19 cellular contexts compared by ENCODE assay signal in genomic region chr4:53778122-53778521, GRCh38.
DNase-seq lines count a peak whose midpoint lies in the region; ATAC-seq and TF ChIP-seq lines count a peak whose summit lies in the region.
"Had no signal": no experiment of that assay in that cellular context is flagged by ENCODE, and none has a peak within 500 bp of the region (broad histone marks: within the 10 kb centered on the region; RNA-seq: fewer than 3 reads in every experiment).

No MANE protein-coding gene starts in this region.

- no peaks in the 10 kb centered on the region for H3K79me1 ChIP-seq in IMR-90 (ENCODE audit: low read depth in 1 of 2, low read length in 2 of 2)

- no peaks in the 10 kb centered on the region for H3K9me2 ChIP-seq in SK-N-SH

- H2AFZ ChIP-seq in SK-N-SH (ENCODE audit: low read depth), result 0 out of 2 replicates have a peak overlapping the region, but pooled peaks have one; percentile 6
- H2AFZ ChIP-seq in IMR-90 (replicated peaks; ENCODE audit: low read length, poor library complexity), result no peak overlapping the region

- H3K9me3 Mint-ChIP-seq in nephron (no peaks in the 10 kb centered on the region), progenitor cell of endocrine pancreas (ENCODE audit: low read depth) (no peaks in the 10 kb centered on the region)

- peak overlapping the region in 1 of 3 experiments; percentile 20 for H3K4me3 Mint-ChIP-seq in nephron
- H3K4me3 Mint-ChIP-seq in progenitor cell of endocrine pancreas (ENCODE audit: low read depth), result no peak overlapping the region
- H3K4me3 Mint-ChIP-seq: B cell had no signal

- CTCF ChIA-PET in SK-N-SH (lab: Yijun Ruan, JAX), result interaction anchor here (0.9 kb wide), 1 partner anchor 440 kb away, joined by 3 read pairs; no protein-coding TSS in a partner anchor
- CTCF ChIA-PET in IMR-90 (lab: Yijun Ruan, JAX), result no interaction called here

- H3K4me1 ChIP-seq in SK-N-SH (ENCODE audit: control insufficient read depth in 1 of 2, insufficient read depth in 2 of 2, low read depth in 1 of 2, low read length in 1 of 2), result peaks cover 0 to 3% of the 10 kb centered on the region in 2 experiments; a peak in 3 of 4 replicates
- H3K4me1 ChIP-seq in IMR-90 (ENCODE audit: control insufficient read depth, insufficient read depth, low read length), result peaks cover 29% of the 10 kb centered on the region
- H3K4me1 ChIP-seq in spleen, result no peaks in the 10 kb centered on the region

- peaks cover 23% of the 10 kb centered on the region for H3K4me1 Mint-ChIP-seq in nephron
- H3K4me1 Mint-ChIP-seq in progenitor cell of endocrine pancreas (ENCODE audit: low read depth), result peaks cover 9% of the 10 kb centered on the region
- H3K4me1 Mint-ChIP-seq: B cell had no signal

- H3K27ac ChIP-seq in SK-N-SH (ENCODE audit: low read depth in 2 of 2, low read length in 1 of 2) (0 out of 4 replicates have a peak overlapping the region, but pooled peaks of 1 of the 2 experiments have one; percentile 16), IMR-90 (ENCODE audit: insufficient read depth, low read length) (peak overlapping the region; percentile 96), spleen (no peak overlapping the region)
- H3K27ac ChIP-seq: 22Rv1 had no signal

- H2BK20ac ChIP-seq in IMR-90 (ENCODE audit: low read depth, low read length), result peak overlapping the region; percentile 87

- in situ Hi-C loops in IMR-90 (cut with MboI; ENCODE audit: low sequenced_read_pairs), result no loop called here

- H3K4me2 ChIP-seq in SK-N-SH (0 out of 2 replicates have a peak overlapping the region, but pooled peaks have one; percentile 9), IMR-90 (ENCODE audit: low read depth, low read length) (peak overlapping the region; percentile 59)

- no peak for TF ChIP-seq RAD21 in SK-N-SH (IDR thresholded peaks at IDR 0.05; ENCODE audit: low read length)
- no peak for TF ChIP-seq RAD21 in IMR-90 (IDR thresholded peaks at IDR 0.05; ENCODE audit: low read length)

- TF ChIP-seq CTCF in SK-N-SH (IDR thresholded peaks at IDR 0.05) (no peak), IMR-90 (conservative IDR thresholded peaks at IDR 0.05; ENCODE audit: low read depth, low read length) (no peak), nephron (IDR thresholded peaks at IDR 0.05; ENCODE audit: unreplicated experiment in 3 of 3) (no peak), spleen (IDR thresholded peaks at IDR 0.05 in 8 of 11, conservative IDR thresholded peaks at IDR 0.05 in 3 of 11) (no peak), progenitor cell of endocrine pancreas (IDR thresholded peaks at IDR 0.05; ENCODE audit: unreplicated experiment) (no peak)

- H3F3A ChIP-seq in SK-N-SH (replicated peaks; ENCODE audit: insufficient read depth), result peaks cover 7% of the 10 kb centered on the region

- H2AK5ac ChIP-seq in IMR-90 (ENCODE audit: low read depth, low read length), result peak overlapping the region; percentile 77

- DNase-seq in SK-N-SH (no peak), IMR-90 (no peak), left ventricle myocardium superior (no peak), spleen (no peak), progenitor cell of endocrine pancreas (ENCODE audit: low spot score, unreplicated experiment) (no peak)
- DNase-seq in activated CD4-positive, alpha-beta T cell treated with anti-CD3 and anti-CD28 coated beads, Interleukin-2, amount 50 U/mL, for 4 hours, result no peak
- DNase-seq: DMS 273 treated with DMSO at 0.1 percent for 48 hours, DND-41, H7, KBM-7, MV-4-11, NCI-H187 treated with DMSO at 0.1 percent for 48 hours, NCI-H226, NCI-H524, NCI-H82 had no signal

- H3K27me3 ChIP-seq in SK-N-SH (ENCODE audit: insufficient read depth) (no peaks in the 10 kb centered on the region), IMR-90 (ENCODE audit: control insufficient read depth, insufficient read depth, low read length) (no peaks in the 10 kb centered on the region), spleen (replicated peaks in 1 of 7) (no peaks in the 10 kb centered on the region)

- H3K14ac ChIP-seq in IMR-90 (replicated peaks; ENCODE audit: low read depth, low read length), result peak overlapping the region; percentile 88

- H3K56ac ChIP-seq in IMR-90 (ENCODE audit: extremely low read depth, insufficient read depth, low read length), result peak overlapping the region; percentile 24; the same call in 1 of the 2 replicates

- intact Hi-C loops in IMR-90 (cut with micrococcal nuclease), result loop anchor here (2.0 kb wide), 1 partner anchor 13 kb away; no protein-coding TSS in a partner anchor
- intact Hi-C loops in left ventricle myocardium superior (cut with micrococcal nuclease), result no loop called here
- intact Hi-C loops in spleen (cut with DNase I; ENCODE audit: low total_unique reads), result no loop called here

- POLR2A ChIA-PET in SK-N-SH (lab: Yijun Ruan, JAX), result no interaction called here
- POLR2A ChIA-PET in IMR-90 (lab: Charles Lee; ENCODE audit: unreplicated experiment), result interaction anchor here (0.6 kb wide), 1 partner anchor 453 kb away, joined by 3 read pairs; no protein-coding TSS in a partner anchor

- H3K4ac ChIP-seq in IMR-90 (ENCODE audit: low read depth, low read length), result peak overlapping the region; percentile 69

- H2BK120ac ChIP-seq in IMR-90 (ENCODE audit: low read depth, low read length), result peak overlapping the region; percentile 91

- no peaks in the 10 kb centered on the region for H3K9me3 ChIP-seq in SK-N-SH
- no peaks in the 10 kb centered on the region for H3K9me3 ChIP-seq in IMR-90 (ENCODE audit: control insufficient read depth, insufficient read depth, low read length)
- no peaks in the 10 kb centered on the region for H3K9me3 ChIP-seq in spleen

- H3K9me1 ChIP-seq in IMR-90 (ENCODE audit: insufficient read depth, low read length), result peaks cover 18% of the 10 kb centered on the region

- no peak for ATAC-seq in SK-N-SH treated with all-trans-retinoic acid at 6 μM for 48 hours
- no peak for ATAC-seq in IMR-90 (ENCODE audit: low read depth)
- ATAC-seq in left ventricle myocardium superior, result peak; percentile 66

- peak overlapping the region; percentile 99 for H4K5ac ChIP-seq in IMR-90 (ENCODE audit: low read depth, low read length)

- no peaks in the 10 kb centered on the region for H3K36me3 Mint-ChIP-seq in nephron (ENCODE audit: low read depth)
- H3K36me3 Mint-ChIP-seq in progenitor cell of endocrine pancreas (ENCODE audit: insufficient read depth), result no peaks in the 10 kb centered on the region

- peak overlapping the region; percentile 67; the same call in 1 of the 2 replicates for H3K23ac ChIP-seq in IMR-90 (ENCODE audit: low read depth, low read length)

- dilution Hi-C loops in IMR-90 (cut with HindIII; ENCODE audit: low sequenced_read_pairs, unreplicated experiment), result no loop called here

- TF ChIP-seq EP300 in SK-N-SH (IDR thresholded peaks at IDR 0.05; ENCODE audit: borderline replicate concordance in 1 of 2, low read depth in 1 of 2, low read length in 1 of 2), result no peak

- peak overlapping the region; percentile 46 to 73; a peak in 3 of 4 replicates for H4K8ac ChIP-seq in IMR-90 (ENCODE audit: low read depth in 2 of 2, low read length in 2 of 2)

- H3K27ac Mint-ChIP-seq in nephron (peak overlapping the region; percentile 70 to 90 (median 78)), progenitor cell of endocrine pancreas (no peak overlapping the region)
- H3K27ac Mint-ChIP-seq: B cell had no signal

- no peaks in the 10 kb centered on the region for H3K36me3 ChIP-seq in SK-N-SH (replicated peaks in 1 of 2; ENCODE audit: control insufficient read depth in 1 of 2, insufficient read depth in 2 of 2, low read length in 1 of 2)
- no peaks in the 10 kb centered on the region for H3K36me3 ChIP-seq in IMR-90 (ENCODE audit: control insufficient read depth, insufficient read depth, low read length)
- H3K36me3 ChIP-seq in spleen, result no peaks in the 10 kb centered on the region

- H3K4me3 ChIP-seq in SK-N-SH (ENCODE audit: low read depth in 2 of 2, low read length in 1 of 2), result no peak overlapping the region
- no peak overlapping the region for H3K4me3 ChIP-seq in IMR-90 (ENCODE audit: insufficient read depth, low read depth, low read length)
- H3K4me3 ChIP-seq in spleen, result no peak overlapping the region

- H3K18ac ChIP-seq in IMR-90 (ENCODE audit: low read depth, low read length), result peak overlapping the region; percentile 99

- H3K27me3 Mint-ChIP-seq in nephron (ENCODE audit: low read depth) (no peaks in the 10 kb centered on the region), progenitor cell of endocrine pancreas (no peaks in the 10 kb centered on the region)

- no peak for TF ChIP-seq POLR2A in IMR-90 (IDR thresholded peaks at IDR 0.05; ENCODE audit: low read depth, low read length)
- TF ChIP-seq POLR2A in spleen (IDR thresholded peaks at IDR 0.05), result no peak

- H2BK5ac ChIP-seq in IMR-90 (ENCODE audit: low read depth, low read length, poor library complexity, severe bottlenecking), result peak overlapping the region; percentile 81

- 93% methylated on average over 1 of the region's 1 CpG for WGBS in SK-N-SH (ENCODE audit: low lambda C conversion rate)
- no CpG with 5 or more reads among the region's 1 CpG for WGBS in IMR-90 (ENCODE audit: extremely low coverage in 2 of 2, insufficient read length in 1 of 2), 2 experiments
- WGBS in spleen, 5 donors, result 74 to 90% (median 84%) methylated on average over 1 of the region's 1 CpG

- H3K9ac ChIP-seq in SK-N-SH, result no peak overlapping the region
- peak overlapping the region; percentile 76 for H3K9ac ChIP-seq in IMR-90 (ENCODE audit: low read depth, low read length)

- H3K79me2 ChIP-seq in SK-N-SH (ENCODE audit: insufficient read depth), result no peaks in the 10 kb centered on the region

- H2BK15ac ChIP-seq in IMR-90 (ENCODE audit: low read depth, low read length), result peak overlapping the region; percentile 88

- H2AK9ac ChIP-seq in IMR-90 (replicated peaks; ENCODE audit: low read depth, low read length, poor library complexity), result no peak overlapping the region

- H4K20me1 ChIP-seq in SK-N-SH (ENCODE audit: insufficient read depth) (no peaks in the 10 kb centered on the region), IMR-90 (ENCODE audit: insufficient read depth, low read length) (no peaks in the 10 kb centered on the region)

- no TSS peak for BruUV-seq in IMR-90 (replicated peaks; lab: Mats Ljungman, UMichigan)

- peak overlapping the region; percentile 88 for H4K91ac ChIP-seq in IMR-90 (ENCODE audit: insufficient read depth, low read depth, low read length)

TF ChIP-seq in SK-N-SH, 30 proteins besides CTCF, POLR2A, EP300 and RAD21 (continues in another document):
- no peak for TF ChIP-seq TAF1 (IDR thresholded peaks at IDR 0.05; ENCODE audit: borderline replicate concordance, low read depth, low read length)
- TF ChIP-seq TEAD4 (IDR thresholded peaks at IDR 0.05; ENCODE audit: borderline replicate concordance, insufficient read depth), result no peak
- TF ChIP-seq RCOR1 (IDR thresholded peaks at IDR 0.05; ENCODE audit: low read length), result no peak

TF ChIP-seq in IMR-90, 13 proteins besides CTCF, POLR2A, EP300 and RAD21:
- no peak for TF ChIP-seq RCOR1 (IDR thresholded peaks at IDR 0.05; ENCODE audit: insufficient replicate concordance, low read length)
